ENCODE assay signal across 22 cellular contexts in genomic region chr2:42203792-42204191, GRCh38.
"Had no signal": no experiment of that assay in that cellular context is flagged by ENCODE, and none has a peak within 500 bp of the region (broad histone marks: within the 10 kb centered on the region; RNA-seq: fewer than 3 reads in every experiment).

No MANE protein-coding gene starts in this region.

- H3K4me3 ChIP-seq: coronary artery, dorsolateral prefrontal cortex, esophagus muscularis mucosa, gastroesophageal sphincter, heart left ventricle, hepatocyte, left ventricle myocardium inferior, lower lobe of right lung had no signal

- H3K27ac ChIP-seq: coronary artery, dorsolateral prefrontal cortex, esophagus muscularis mucosa, foreskin keratinocyte, gastroesophageal sphincter, heart left ventricle, hepatocyte, left ventricle myocardium inferior, lower lobe of right lung had no signal

- H3K27me3 ChIP-seq: dorsolateral prefrontal cortex, esophagus muscularis mucosa, foreskin keratinocyte, gastroesophageal sphincter, heart left ventricle, hepatocyte had no signal

- ATAC-seq: foreskin keratinocyte; gastroesophageal sphincter; heart left ventricle; left colon; left lobe of liver; lower lobe of right lung; naive thymus-derived CD4-positive, alpha-beta T cell had no signal

- H3K27me3 Mint-ChIP-seq: naive thymus-derived CD4-positive, alpha-beta T cell had no signal

- H3K27ac Mint-ChIP-seq: immature natural killer cell had no signal

- H3K4me1 ChIP-seq: foreskin keratinocyte had no signal

- DNase-seq: dermis blood vessel endothelial cell; dorsolateral prefrontal cortex; effector CD4-positive, alpha-beta T cell; effector memory CD4-positive, alpha-beta T cell; foreskin keratinocyte; heart left ventricle; hypothalamus; immature natural killer cell; islet precursor cell; kidney; kidney glomerular epithelial cell; left colon; left ventricle myocardium inferior; lower lobe of right lung; mesenchymal stem cell; midbrain; naive thymus-derived CD4-positive, alpha-beta T cell had no signal

- H3K36me3 ChIP-seq: esophagus muscularis mucosa, gastroesophageal sphincter, heart left ventricle, left ventricle myocardium inferior, lower lobe of right lung had no signal

- H3K9me3 Mint-ChIP-seq: immature natural killer cell; naive thymus-derived CD4-positive, alpha-beta T cell had no signal

- H3K9me3 ChIP-seq: esophagus muscularis mucosa, gastroesophageal sphincter, heart left ventricle, left ventricle myocardium inferior, lower lobe of right lung had no signal

- H3K4me3 Mint-ChIP-seq: immature natural killer cell had no signal
